ENCODE assay signal across 8 cellular contexts in genomic region chr2:190069936-190070696, GRCh38. TPM values are rescaled to one million over a fixed set of nuclear protein-coding genes. Genes with fewer than 3 reads are reported as not detected.
DNase-seq lines count a peak whose midpoint lies in the region; ATAC-seq, FAIRE-seq and TF ChIP-seq lines count a peak whose summit lies in the region.

No MANE protein-coding gene starts in this region.

- H2BK20ac ChIP-seq in H1 (ENCODE audit: low read length) = no peak overlapping the region

- no peaks in the 10 kb centered on the region for H3K79me2 ChIP-seq in H1 (ENCODE audit: control insufficient read depth in 1 of 2, insufficient read depth in 2 of 2, low read length in 2 of 2)

- H2AK5ac ChIP-seq in H1 (ENCODE audit: low read depth, low read length) = no peak overlapping the region

- WGBS in H1 (ENCODE audit: extremely low coverage in 1 of 2, insufficient coverage in 1 of 2, insufficient read length in 1 of 2, insufficient replicate concordance in 2 of 2, low coverage in 1 of 2, low lambda C conversion rate in 2 of 2, missing lambda C conversion rate in 1 of 2), 2 experiments = 46% methylated on average over 3 of the region's 3 CpGs; no CpG with 5 or more reads in 1 of the 2 experiments

- no peak overlapping the region for H3K27ac ChIP-seq in H1 (ENCODE audit: low read depth, low read length)
- no peak overlapping the region for H3K27ac ChIP-seq in naive thymus-derived CD4-positive, alpha-beta T cell (ENCODE audit: low read depth, low read length)

- H3K79me1 ChIP-seq in H1 (ENCODE audit: low read depth, low read length) = no peaks in the 10 kb centered on the region

- intact Hi-C loops in naive thymus-derived CD4-positive, alpha-beta T cell (cut with micrococcal nuclease) = loop anchor here (1.0 to 10.0 kb wide), 6 partner anchors 271 to 625 kb away; partner anchors contain the start of genes ASNSD1 (in 2 of the 2) and WDR75 (in 1 of the 2)

- H3K9ac ChIP-seq in H1 (replicated peaks in 1 of 4; ENCODE audit: extremely low read depth in 1 of 4, low read depth in 3 of 4, low read length in 3 of 4) = no peak overlapping the region

- no peak overlapping the region for H2AFZ ChIP-seq in H1 (ENCODE audit: low read length)

- no peak overlapping the region for H2BK120ac ChIP-seq in H1 (replicated peaks; ENCODE audit: low read depth, low read length)

- H3K18ac ChIP-seq in H1 (ENCODE audit: extremely low read depth, low read length) = no peak overlapping the region

- H4K91ac ChIP-seq in H1 (replicated peaks; ENCODE audit: insufficient read length, low read length) = no peak overlapping the region

- H4K20me1 ChIP-seq in H1 (replicated peaks in 1 of 2; ENCODE audit: control insufficient read depth in 1 of 2, insufficient read depth in 2 of 2, low read length in 2 of 2) = no peaks in the 10 kb centered on the region

- DNase-seq in COLO668 (lab: John Stamatoyannopoulos, UW; ENCODE audit: unreplicated experiment) (peak; percentile 23), M059J (ENCODE audit: low read depth) (peak; percentile 67), SHP77 (lab: John Stamatoyannopoulos, UW) (peak; percentile 22 to 55), H1 (ENCODE audit: low read depth in 1 of 2, low spot score in 2 of 2) (no peak), MG63 (no peak), omental fat pad (ENCODE audit: low spot score) (no peak)
- peak in 6 of 9 donors; percentile 20 to 50 (median 32) for DNase-seq in naive thymus-derived CD4-positive, alpha-beta T cell

- H3K27me3 Mint-ChIP-seq in naive thymus-derived CD4-positive, alpha-beta T cell = peaks cover 0 to 8% (median 0%) of the 10 kb centered on the region in 5 donors

- FAIRE-seq in H1 (lab: Jason Lieb, UNC) = no peak

- H3K36me3 Mint-ChIP-seq in naive thymus-derived CD4-positive, alpha-beta T cell = no peaks in the 10 kb centered on the region

- CTCF ChIA-PET in H1 (lab: Charles Lee; ENCODE audit: partially characterized antibody) = interaction anchor here (0.8 to 3.2 kb wide), 4 partner anchors 12 to 409 kb away, joined by 3 to 26 read pairs (median 8); partner anchors contain the start of gene ASNSD1
- CTCF ChIA-PET in naive thymus-derived CD4-positive, alpha-beta T cell (lab: Charles Lee) = interaction anchor here (0.9 kb wide), 1 partner anchor 320 kb away, joined by 6 read pairs; no protein-coding TSS in a partner anchor

- H3K23ac ChIP-seq in H1 (ENCODE audit: insufficient read length) = no peak overlapping the region

- no peak overlapping the region for H3K27ac Mint-ChIP-seq in naive thymus-derived CD4-positive, alpha-beta T cell

- H4K5ac ChIP-seq in H1 (ENCODE audit: insufficient read length, low read depth, low read length) = no peak overlapping the region

- H3K4me3 Mint-ChIP-seq in naive thymus-derived CD4-positive, alpha-beta T cell = no peak overlapping the region

- H3K36me3 ChIP-seq in H1 (ENCODE audit: control insufficient read depth in 2 of 4, insufficient read depth in 4 of 4, low read length in 3 of 4) (no peaks in the 10 kb centered on the region), MG63 (no peaks in the 10 kb centered on the region)
- no peaks in the 10 kb centered on the region for H3K36me3 ChIP-seq in naive thymus-derived CD4-positive, alpha-beta T cell (ENCODE audit: control insufficient read depth in 2 of 3, insufficient read depth in 3 of 3, low read length in 3 of 3)

- TF ChIP-seq CTCF in H1 (IDR thresholded peaks at IDR 0.05; ENCODE audit: control extremely low read depth in 1 of 3, insufficient read depth in 1 of 3, low read depth in 1 of 3, low read length in 3 of 3) (peak in 2 of 3 experiments; percentile 20 to 39; a peak in 2 of 4 replicates), omental fat pad (IDR thresholded peaks at IDR 0.05) (no peak)

- H3K4me1 ChIP-seq in H1 (replicated peaks in 1 of 4; ENCODE audit: control insufficient read depth in 3 of 4, insufficient read depth in 4 of 4, low read length in 3 of 4) = no peaks in the 10 kb centered on the region
- no peaks in the 10 kb centered on the region for H3K4me1 ChIP-seq in naive thymus-derived CD4-positive, alpha-beta T cell (ENCODE audit: control insufficient read depth in 2 of 2, insufficient read depth in 2 of 2, low read length in 2 of 2)

- no peak overlapping the region for H2BK15ac ChIP-seq in H1 (ENCODE audit: low read length)

- H3K14ac ChIP-seq in H1 (ENCODE audit: insufficient read length) = no peak overlapping the region

- H2BK12ac ChIP-seq in H1 (ENCODE audit: low read depth, low read length) = no peak overlapping the region

- no peaks in the 10 kb centered on the region for H3K9me3 ChIP-seq in H1 (ENCODE audit: insufficient read depth in 2 of 2, low read depth in 1 of 2, low read length in 1 of 2)
- no peaks in the 10 kb centered on the region for H3K9me3 ChIP-seq in naive thymus-derived CD4-positive, alpha-beta T cell (ENCODE audit: control insufficient read depth in 2 of 3, low read length in 3 of 3)
- H3K9me3 ChIP-seq in MG63 = no peaks in the 10 kb centered on the region

- no peak overlapping the region for H4K8ac ChIP-seq in H1 (ENCODE audit: extremely low read depth, insufficient read depth, low read length)

- peak; percentile 65 for ATAC-seq in GM18907 (IDR thresholded peaks at IDR 0.05; ENCODE audit: unreplicated experiment)
- ATAC-seq in naive thymus-derived CD4-positive, alpha-beta T cell = peak; percentile 64
- ATAC-seq in omental fat pad (ENCODE audit: low FRiP score) = no peak

- no peak overlapping the region for H3K4me2 ChIP-seq in H1 (ENCODE audit: insufficient read depth in 1 of 2, low read depth in 2 of 2, low read length in 2 of 2)

- no peak for TF ChIP-seq POLR2A in H1 (IDR thresholded peaks at IDR 0.05; ENCODE audit: control extremely low read depth in 1 of 2, low read depth in 2 of 2, low read length in 2 of 2)

- H3K27me3 ChIP-seq in H1 (replicated peaks in 1 of 4; ENCODE audit: control insufficient read depth in 3 of 4, extremely low read depth in 1 of 4, insufficient read depth in 3 of 4, low read length in 3 of 4) (no peaks in the 10 kb centered on the region), MG63 (no peaks in the 10 kb centered on the region)
- H3K27me3 ChIP-seq in naive thymus-derived CD4-positive, alpha-beta T cell (ENCODE audit: control insufficient read depth in 2 of 2, insufficient read depth in 2 of 2, low read length in 2 of 2) = no peaks in the 10 kb centered on the region

- no peaks in the 10 kb centered on the region for H3K4me1 Mint-ChIP-seq in naive thymus-derived CD4-positive, alpha-beta T cell

- no peak overlapping the region for H3K56ac ChIP-seq in H1 (replicated peaks; ENCODE audit: insufficient read length, low read depth, low read length)

- no peak overlapping the region for H2BK5ac ChIP-seq in H1 (ENCODE audit: low read depth, low read length)

- H3K9me3 Mint-ChIP-seq in naive thymus-derived CD4-positive, alpha-beta T cell = no peaks in the 10 kb centered on the region

- H3K23me2 ChIP-seq in H1 (ENCODE audit: low read depth, low read length) = no peaks in the 10 kb centered on the region

- no peak for TF ChIP-seq EP300 in H1 (IDR thresholded peaks at IDR 0.05; ENCODE audit: borderline replicate concordance in 1 of 2, low read depth in 2 of 2, low read length in 2 of 2)

- TF ChIP-seq RAD21 in H1 (IDR thresholded peaks at IDR 0.05 in 1 of 2, conservative IDR thresholded peaks at IDR 0.05 in 1 of 2; ENCODE audit: low read depth in 2 of 2, low read length in 2 of 2) = peak; percentile 64 to 66

- POLR2A ChIA-PET in H1 (lab: Charles Lee; ENCODE audit: partially characterized antibody) = no interaction called here
- POLR2A ChIA-PET in naive thymus-derived CD4-positive, alpha-beta T cell (lab: Charles Lee) = no interaction called here

- H3K4me3 ChIP-seq in H1 (ENCODE audit: extremely low read depth in 1 of 4, insufficient read depth in 2 of 4, low read depth in 3 of 4, low read length in 4 of 4) (no peak overlapping the region), MG63 (no peak overlapping the region)
- no peak overlapping the region for H3K4me3 ChIP-seq in naive thymus-derived CD4-positive, alpha-beta T cell (ENCODE audit: low read length)

- no peak overlapping the region for H3K4ac ChIP-seq in H1 (replicated peaks; ENCODE audit: insufficient read length, low read depth, low read length)

TF ChIP-seq in H1, 55 proteins besides CTCF, POLR2A, EP300 and RAD21 (continues in another document):
- TF ChIP-seq CHD1 (IDR thresholded peaks at IDR 0.05; ENCODE audit: low read depth, low read length) = no peak
- no peak for TF ChIP-seq TEAD4 (IDR thresholded peaks at IDR 0.05; ENCODE audit: low read depth, low read length)
- no peak for TF ChIP-seq RFX5 (IDR thresholded peaks at IDR 0.05; ENCODE audit: borderline replicate concordance, low read depth, low read length)
- no peak for TF ChIP-seq MAX (IDR thresholded peaks at IDR 0.05)
- no peak for TF ChIP-seq CEBPB (IDR thresholded peaks at IDR 0.05; ENCODE audit: low read depth, low read length)
- no peak for TF ChIP-seq SP4 (IDR thresholded peaks at IDR 0.05; ENCODE audit: low read length)
- no peak for TF ChIP-seq PHF8 (conservative IDR thresholded peaks at IDR 0.05; ENCODE audit: low read depth, low read length)
- no peak for TF ChIP-seq CBX8 (IDR thresholded peaks at IDR 0.05; ENCODE audit: borderline replicate concordance, low read depth, low read length)

RNA-seq across cellular contexts. Expression of gene MSTN, which starts 7.6 kb away (rescaled TPM):
- 1.0 and 1.2 TPM in 2 replicates for total RNA-seq in M059J (2014; rRNA removed; shearing (Covaris generic))
- not detected in 2 replicates for total RNA-seq in H1 (2021; fragmentation: NEBNext Ultra II Directional; extraction: Animal tissue kit (Norgen Biotek cat#: 25700))
- not detected in 2 replicates for polyA plus RNA-seq in H1 (2011; rRNA removed)
- polyA plus RNA-seq in H1 (2011; cell fraction: cytosol; rRNA removed) = not detected
- polyA plus RNA-seq in H1 (2011; cell fraction: nucleus; rRNA removed) = not detected
- polyA plus RNA-seq in H1 (2012, experiment 1 of 2) = not detected in 4 replicates
- not detected for polyA plus RNA-seq in H1 (2012, experiment 2 of 2)
- polyA plus RNA-seq in H1 (2013, experiment 1 of 2) = not detected
- not detected for polyA plus RNA-seq in H1 (2013, experiment 2 of 2)
- polyA minus RNA-seq in H1 (2011; rRNA and poly(A)+ RNA removed) = not detected in 2 replicates
- polyA minus RNA-seq in H1 (2011; cell fraction: cytosol; rRNA and poly(A)+ RNA removed) = not detected
- not detected for polyA minus RNA-seq in H1 (2011; cell fraction: nucleus; rRNA and poly(A)+ RNA removed)
- total RNA-seq in naive thymus-derived CD4-positive, alpha-beta T cell = under 1 TPM in 3 of 5 experiments, not detected in 2; 0.10 to 0.29 (median 0.19) TPM
- polyA plus RNA-seq in naive thymus-derived CD4-positive, alpha-beta T cell = not detected
- total RNA-seq in MG63 (2014; rRNA removed; shearing (Covaris generic); ENCODE audit: low replicate concordance) = 13.7 and 29.4 TPM in 2 replicates
- total RNA-seq in omental fat pad = under 1 TPM in 3 of 4 donors, not detected in 1; 0.28 to 0.63 (median 0.47) TPM

Comparison
In these comparisons a context has a peak if more than half of its experiments do, and no peak if none do; other contexts are left out.
1. DNase-seq: peak in COLO668 (single experiment), M059J (single experiment), SHP77 (2 of 2) and naive thymus-derived CD4-positive, alpha-beta T cell (6 of 9); none in H1 (0 of 2), MG63 (single experiment) and omental fat pad (single experiment).
2. CTCF ChIP-seq: peak in H1 (2 of 3); none in omental fat pad (0 of 3).